ENCODE assay signal across 20 cellular contexts in genomic region chr4:27442146-27442545, GRCh38.
"Had no signal": no experiment of that assay in that cellular context is flagged by ENCODE, and none has a peak within 500 bp of the region (broad histone marks: within the 10 kb centered on the region; RNA-seq: fewer than 3 reads in every experiment).

No MANE protein-coding gene starts in this region.

- H3K27me3 ChIP-seq: gastroesophageal sphincter, left lung, right atrium auricular region, sigmoid colon had no signal

- H3K4me1 Mint-ChIP-seq: memory B cell, mesothelial cell of epicardium, natural killer cell had no signal

- H3K36me3 Mint-ChIP-seq: memory B cell, mesothelial cell of epicardium, natural killer cell had no signal

- H3K4me3 Mint-ChIP-seq: endodermal cell, memory B cell, mesothelial cell of epicardium, natural killer cell, neural crest cell had no signal

- FAIRE-seq: endothelial cell of umbilical vein, keratinocyte, small intestine had no signal

- H3K27me3 Mint-ChIP-seq: memory B cell had no signal

- H3K9me3 Mint-ChIP-seq: endodermal cell, mesothelial cell of epicardium had no signal

- H3K27ac ChIP-seq: coronary artery, gastroesophageal sphincter, left lung, lower lobe of right lung, right atrium auricular region, sigmoid colon had no signal

- H3K27ac Mint-ChIP-seq: endodermal cell, memory B cell, mesothelial cell of epicardium, natural killer cell had no signal

- H3K4me1 ChIP-seq: gastroesophageal sphincter, left lung, lower lobe of right lung, right atrium auricular region, sigmoid colon had no signal

- DNase-seq: effector CD4-positive, alpha-beta T cell; endodermal cell; foreskin fibroblast; glutamatergic neuron; left lung; lower lobe of right lung; natural killer cell; posterior cingulate gyrus; sigmoid colon; stimulated activated CD4-positive, alpha-beta T cell treated with anti-CD3 and anti-CD28 coated beads, Interleukin-2, amount 100 ng/mL, for 48 hours; stimulated activated naive CD4-positive, alpha-beta T cell treated with Interleukin-2 at 50 U/mL for 16 hours had no signal

- H3K4me3 ChIP-seq: coronary artery, gastroesophageal sphincter, left lung, lower lobe of right lung, right atrium auricular region, sigmoid colon had no signal

- H3K36me3 ChIP-seq: gastroesophageal sphincter, left lung, lower lobe of right lung, right atrium auricular region, sigmoid colon had no signal

- H3K9me3 ChIP-seq: gastroesophageal sphincter, left lung, lower lobe of right lung, right atrium auricular region, sigmoid colon had no signal

- ATAC-seq: gastroesophageal sphincter, left lung, lower lobe of right lung, natural killer cell had no signal
